In the genomic region with DNA sequence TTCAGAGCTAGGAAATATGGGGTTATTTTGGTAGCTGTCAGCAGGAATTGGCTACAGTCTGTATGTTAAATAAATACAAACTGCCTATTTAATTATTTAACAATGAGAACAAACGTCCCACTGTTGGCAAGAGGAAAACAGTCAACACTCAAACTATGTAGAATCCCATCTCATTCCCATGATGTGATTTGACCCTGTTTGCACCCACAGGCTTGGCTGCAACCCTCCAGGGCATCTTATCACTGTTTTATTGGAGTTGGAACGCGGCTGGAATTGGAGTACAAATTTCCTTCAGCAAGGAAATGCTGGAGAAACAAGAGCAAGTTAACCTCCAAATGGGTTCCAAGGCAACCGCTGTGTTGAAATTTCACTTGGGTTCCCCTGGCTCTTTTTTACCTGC, we compare ENCODE assay signal across 14 cellular contexts.
DNase-seq lines count a peak whose midpoint lies in the region; ATAC-seq and TF ChIP-seq lines count a peak whose summit lies in the region.
"Had no signal": no experiment of that assay in that cellular context is flagged by ENCODE, and none has a peak within 500 bp of the region (broad histone marks: within the 10 kb centered on the region; RNA-seq: fewer than 3 reads in every experiment).

No MANE protein-coding gene starts in this region.

- H4K91ac ChIP-seq in mesenchymal stem cell (ENCODE audit: low read length), result no peak overlapping the region

- CTCF ChIA-PET in CD8-positive, alpha-beta T cell (lab: Charles Lee), result no interaction called here

- no peak overlapping the region for H2BK120ac ChIP-seq in mesenchymal stem cell (ENCODE audit: low read depth, low read length)

- POLR2A ChIA-PET in CD8-positive, alpha-beta T cell (lab: Charles Lee), result no interaction called here

- H3K14ac ChIP-seq in mesenchymal stem cell (ENCODE audit: low read length in 2 of 2), result no peak overlapping the region

- H2AK5ac ChIP-seq in mesenchymal stem cell (ENCODE audit: low read length, severe bottlenecking), result no peak overlapping the region

- peak overlapping the region; percentile 52 for H3K9ac ChIP-seq in mesenchymal stem cell (ENCODE audit: low read length)

- H3K9me3 Mint-ChIP-seq in GM23338, result no peaks in the 10 kb centered on the region
- H3K9me3 Mint-ChIP-seq in CD8-positive, alpha-beta T cell, result no peaks in the 10 kb centered on the region

- H2BK5ac ChIP-seq in mesenchymal stem cell (ENCODE audit: low read depth, low read length, poor library complexity, severe bottlenecking), result no peak overlapping the region

- peaks cover 5% of the 10 kb centered on the region for H3K27me3 Mint-ChIP-seq in GM23338 (ENCODE audit: insufficient read depth, low read depth, poor library complexity)
- peaks cover under 1% of the 10 kb centered on the region for H3K27me3 Mint-ChIP-seq in CD8-positive, alpha-beta T cell (ENCODE audit: low read depth)
- H3K27me3 Mint-ChIP-seq: CD4-positive, CD25-positive, alpha-beta regulatory T cell had no signal

- no peaks in the 10 kb centered on the region for H3F3A ChIP-seq in GM23338 (replicated peaks; ENCODE audit: low read depth)

- intact Hi-C loops in CD8-positive, alpha-beta T cell (cut with DNase I, micrococcal nuclease), result no loop called here

- ATAC-seq in GM23338, result no peak
- no peak for ATAC-seq in CD8-positive, alpha-beta T cell
- ATAC-seq: PC-3 had no signal

- no peaks in the 10 kb centered on the region for H4K20me1 ChIP-seq in GM23338 (replicated peaks; ENCODE audit: insufficient read depth)

- H4K8ac ChIP-seq in mesenchymal stem cell (ENCODE audit: low read length), result no peak overlapping the region

- peaks cover 10% of the 10 kb centered on the region; the same call in 1 of the 2 replicates for H3K9me2 ChIP-seq in GM23338 (ENCODE audit: insufficient read depth)

- H3K36me3 ChIP-seq in GM23338 (ENCODE audit: insufficient read depth) (no peaks in the 10 kb centered on the region), mesenchymal stem cell (ENCODE audit: control insufficient read depth in 1 of 2, insufficient read depth in 2 of 2, low read depth in 1 of 2, low read length in 2 of 2) (no peaks in the 10 kb centered on the region), urinary bladder (ENCODE audit: insufficient read depth) (no peaks in the 10 kb centered on the region)
- no peaks in the 10 kb centered on the region for H3K36me3 ChIP-seq in CD8-positive, alpha-beta T cell (ENCODE audit: insufficient read depth, low read length)
- H3K36me3 ChIP-seq: adrenal gland had no signal

- H3K4me3 ChIP-seq in GM23338 (no peak overlapping the region), coronary artery (no peak overlapping the region), mesenchymal stem cell (ENCODE audit: insufficient read depth in 1 of 2, low read depth in 1 of 2, low read length in 2 of 2) (no peak overlapping the region), urinary bladder (ENCODE audit: low read depth, low read length) (no peak overlapping the region)
- H3K4me3 ChIP-seq in CD8-positive, alpha-beta T cell (ENCODE audit: low read depth, low read length), result no peak overlapping the region
- H3K4me3 ChIP-seq: adrenal gland had no signal

- no peaks in the 10 kb centered on the region for H3K79me1 ChIP-seq in mesenchymal stem cell (replicated peaks; ENCODE audit: low read length, poor library complexity, severe bottlenecking)

- H3K27ac Mint-ChIP-seq in GM23338, result no peak overlapping the region
- H3K27ac Mint-ChIP-seq in CD8-positive, alpha-beta T cell, result no peak overlapping the region

- H2BK15ac ChIP-seq in mesenchymal stem cell (ENCODE audit: low read depth, poor library complexity, severe bottlenecking), result no peak overlapping the region

- no peak overlapping the region for H3K23ac ChIP-seq in mesenchymal stem cell (ENCODE audit: low read length in 2 of 2)

- 72% methylated on average over 4 of the region's 4 CpGs for WGBS in mesenchymal stem cell
- WGBS in urinary bladder, result 18% methylated on average over 4 of the region's 4 CpGs

- no peak overlapping the region for H2BK12ac ChIP-seq in mesenchymal stem cell (ENCODE audit: low read length in 2 of 2)

- H3K79me2 ChIP-seq in GM23338 (replicated peaks; ENCODE audit: insufficient read depth), result no peaks in the 10 kb centered on the region

- H2AFZ ChIP-seq in GM23338 (peak overlapping the region; percentile 57; the same call in 1 of the 2 replicates), mesenchymal stem cell (ENCODE audit: low read depth, low read length) (no peak overlapping the region)

- H3K18ac ChIP-seq in mesenchymal stem cell (ENCODE audit: low read depth in 1 of 2, low read length in 2 of 2), result no peak overlapping the region

- no peak overlapping the region for H3K4me3 Mint-ChIP-seq in GM23338
- H3K4me3 Mint-ChIP-seq in CD8-positive, alpha-beta T cell, result no peak overlapping the region
- H3K4me3 Mint-ChIP-seq: CD4-positive, CD25-positive, alpha-beta regulatory T cell had no signal

- H3K36me3 Mint-ChIP-seq in GM23338 (ENCODE audit: low read depth), result no peaks in the 10 kb centered on the region; the same call in 2 of the 3 replicates
- no peaks in the 10 kb centered on the region for H3K36me3 Mint-ChIP-seq in CD8-positive, alpha-beta T cell
- H3K36me3 Mint-ChIP-seq: CD4-positive, CD25-positive, alpha-beta regulatory T cell had no signal

- H3K27ac ChIP-seq in GM23338 (ENCODE audit: low read depth) (no peak overlapping the region), coronary artery (peak overlapping the region; percentile 10 to 32), mesenchymal stem cell (ENCODE audit: low read length, poor library complexity, severe bottlenecking) (no peak overlapping the region), urinary bladder (ENCODE audit: low read depth) (peak overlapping the region; percentile 30)
- H3K27ac ChIP-seq in CD8-positive, alpha-beta T cell (ENCODE audit: low read depth, low read length), result no peak overlapping the region

- H3K9me3 ChIP-seq in mesenchymal stem cell (ENCODE audit: control insufficient read depth, low read length), result no peaks in the 10 kb centered on the region
- no peaks in the 10 kb centered on the region for H3K9me3 ChIP-seq in CD8-positive, alpha-beta T cell (ENCODE audit: low read length)
- H3K9me3 ChIP-seq: adrenal gland had no signal

- no peaks in the 10 kb centered on the region for H3K4me1 Mint-ChIP-seq in GM23338
- peaks cover 7% of the 10 kb centered on the region for H3K4me1 Mint-ChIP-seq in CD8-positive, alpha-beta T cell (ENCODE audit: low read depth)
- H3K4me1 Mint-ChIP-seq: CD4-positive, CD25-positive, alpha-beta regulatory T cell had no signal

- no peaks in the 10 kb centered on the region for H3K27me3 ChIP-seq in GM23338 (ENCODE audit: insufficient read depth)
- peaks cover 0 to 4% of the 10 kb centered on the region in 2 experiments for H3K27me3 ChIP-seq in mesenchymal stem cell (ENCODE audit: control insufficient read depth in 1 of 2, insufficient read depth in 1 of 2, low read length in 2 of 2)
- H3K27me3 ChIP-seq in CD8-positive, alpha-beta T cell (ENCODE audit: insufficient read depth, low read length), result no peaks in the 10 kb centered on the region
- H3K27me3 ChIP-seq: adrenal gland had no signal

- no peak overlapping the region for H3K4ac ChIP-seq in mesenchymal stem cell (ENCODE audit: low read depth in 1 of 2, low read length in 2 of 2)

- H3K4me2 ChIP-seq in GM23338 (no peak overlapping the region), mesenchymal stem cell (ENCODE audit: low read length, poor library complexity, severe bottlenecking) (no peak overlapping the region)

- no peak for DNase-seq in GM23338 (ENCODE audit: low spot score)
- DNase-seq in coronary artery (ENCODE audit: low spot score), result no peak
- DNase-seq in mesenchymal stem cell, result no peak
- no peak for DNase-seq in CD8-positive, alpha-beta T cell
- DNase-seq in NCI-H2196 (lab: John Stamatoyannopoulos, UW; ENCODE audit: unreplicated experiment), result no peak
- DNase-seq in NCI-H510A (lab: John Stamatoyannopoulos, UW), result no peak
- DNase-seq: CD4-positive, CD25-positive, alpha-beta regulatory T cell; DND-41; MM.1S; NCI-H2029; NCI-H524; PC-3 had no signal

- TF ChIP-seq CTCF in GM23338 (conservative IDR thresholded peaks at IDR 0.05; ENCODE audit: low read depth in 2 of 2) (no peak), coronary artery (IDR thresholded peaks at IDR 0.05) (no peak)
- TF ChIP-seq CTCF in CD8-positive, alpha-beta T cell (IDR thresholded peaks at IDR 0.05), result no peak

- H3K4me1 ChIP-seq in GM23338 (ENCODE audit: insufficient read depth) (no peaks in the 10 kb centered on the region), mesenchymal stem cell (ENCODE audit: control insufficient read depth, insufficient read depth, low read depth, low read length) (no peaks in the 10 kb centered on the region), urinary bladder (ENCODE audit: insufficient read depth) (no peaks in the 10 kb centered on the region)
- no peaks in the 10 kb centered on the region for H3K4me1 ChIP-seq in CD8-positive, alpha-beta T cell (ENCODE audit: insufficient read depth, low read length)

TF ChIP-seq in GM23338, 12 proteins besides CTCF, POLR2A, EP300 and RAD21 (continues in another document):
- TF ChIP-seq, protein P1, sequence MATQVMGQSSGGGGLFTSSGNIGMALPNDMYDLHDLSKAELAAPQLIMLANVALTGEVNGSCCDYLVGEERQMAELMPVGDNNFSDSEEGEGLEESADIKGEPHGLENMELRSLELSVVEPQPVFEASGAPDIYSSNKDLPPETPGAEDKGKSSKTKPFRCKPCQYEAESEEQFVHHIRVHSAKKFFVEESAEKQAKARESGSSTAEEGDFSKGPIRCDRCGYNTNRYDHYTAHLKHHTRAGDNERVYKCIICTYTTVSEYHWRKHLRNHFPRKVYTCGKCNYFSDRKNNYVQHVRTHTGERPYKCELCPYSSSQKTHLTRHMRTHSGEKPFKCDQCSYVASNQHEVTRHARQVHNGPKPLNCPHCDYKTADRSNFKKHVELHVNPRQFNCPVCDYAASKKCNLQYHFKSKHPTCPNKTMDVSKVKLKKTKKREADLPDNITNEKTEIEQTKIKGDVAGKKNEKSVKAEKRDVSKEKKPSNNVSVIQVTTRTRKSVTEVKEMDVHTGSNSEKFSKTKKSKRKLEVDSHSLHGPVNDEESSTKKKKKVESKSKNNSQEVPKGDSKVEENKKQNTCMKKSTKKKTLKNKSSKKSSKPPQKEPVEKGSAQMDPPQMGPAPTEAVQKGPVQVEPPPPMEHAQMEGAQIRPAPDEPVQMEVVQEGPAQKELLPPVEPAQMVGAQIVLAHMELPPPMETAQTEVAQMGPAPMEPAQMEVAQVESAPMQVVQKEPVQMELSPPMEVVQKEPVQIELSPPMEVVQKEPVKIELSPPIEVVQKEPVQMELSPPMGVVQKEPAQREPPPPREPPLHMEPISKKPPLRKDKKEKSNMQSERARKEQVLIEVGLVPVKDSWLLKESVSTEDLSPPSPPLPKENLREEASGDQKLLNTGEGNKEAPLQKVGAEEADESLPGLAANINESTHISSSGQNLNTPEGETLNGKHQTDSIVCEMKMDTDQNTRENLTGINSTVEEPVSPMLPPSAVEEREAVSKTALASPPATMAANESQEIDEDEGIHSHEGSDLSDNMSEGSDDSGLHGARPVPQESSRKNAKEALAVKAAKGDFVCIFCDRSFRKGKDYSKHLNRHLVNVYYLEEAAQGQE (IDR thresholded peaks at IDR 0.05; ENCODE audit: unreplicated experiment), result no peak
- no peak for TF ChIP-seq NANOG (IDR thresholded peaks at IDR 0.05; ENCODE audit: borderline replicate concordance)
- TF ChIP-seq ZNF114 (CRISPR knock-in tag; IDR thresholded peaks at IDR 0.05), result no peak
- TF ChIP-seq EZH2phosphoT487 (IDR thresholded peaks at IDR 0.05; ENCODE audit: unreplicated experiment), result no peak

Comparison
In these comparisons a context has a peak if more than half of its experiments do, and no peak if none do; other contexts are left out.
1. H3K27ac ChIP-seq: peak in coronary artery (2 of 2) and urinary bladder (single experiment); none in GM23338 (single experiment), mesenchymal stem cell (single experiment) and CD8-positive, alpha-beta T cell (single experiment).